Comparison of ENCODE assay signal across 1 cellular context in genomic region chr22:37311761-37312312, GRCh38.
TF ChIP-seq lines count a peak whose summit lies in the region.

No MANE protein-coding gene starts in this region.

TF ChIP-seq in H1, 55 proteins besides CTCF, POLR2A, EP300 and RAD21:
- no peak for TF ChIP-seq TBP (IDR thresholded peaks at IDR 0.05; ENCODE audit: low read depth, low read length)
- no peak for TF ChIP-seq POLR2AphosphoS5 (IDR thresholded peaks at IDR 0.05; ENCODE audit: low read depth, low read length)
- TF ChIP-seq TCF12 (IDR thresholded peaks at IDR 0.05; ENCODE audit: low read depth, low read length) = no peak
- no peak for TF ChIP-seq BCL11A (IDR thresholded peaks at IDR 0.05; ENCODE audit: low read depth in 2 of 2, low read length in 2 of 2)
- no peak for TF ChIP-seq CHD7 (IDR thresholded peaks at IDR 0.05; ENCODE audit: insufficient replicate concordance, low read length)
- no peak for TF ChIP-seq ASH2L (IDR thresholded peaks at IDR 0.05; ENCODE audit: low read length)
- TF ChIP-seq E2F6 (IDR thresholded peaks at IDR 0.05) = no peak
- TF ChIP-seq SP4 (IDR thresholded peaks at IDR 0.05; ENCODE audit: low read length) = no peak
- no peak for TF ChIP-seq EZH2 (IDR thresholded peaks at IDR 0.05; ENCODE audit: low read depth, low read length, severe bottlenecking)
- no peak for TF ChIP-seq KDM5A (IDR thresholded peaks at IDR 0.05; ENCODE audit: low read length)
- no peak for TF ChIP-seq YY1 (IDR thresholded peaks at IDR 0.05; ENCODE audit: low read depth, low read length)
- TF ChIP-seq SAP30 (IDR thresholded peaks at IDR 0.05; ENCODE audit: insufficient read depth, insufficient replicate concordance, low read length) = no peak
- TF ChIP-seq CBX8 (IDR thresholded peaks at IDR 0.05; ENCODE audit: borderline replicate concordance, low read depth, low read length) = no peak
- no peak for TF ChIP-seq SIX5 (IDR thresholded peaks at IDR 0.05; ENCODE audit: low read depth, low read length)
- no peak for TF ChIP-seq GABPA (IDR thresholded peaks at IDR 0.05; ENCODE audit: borderline replicate concordance, insufficient read depth, low read length)
